In the genomic region with DNA sequence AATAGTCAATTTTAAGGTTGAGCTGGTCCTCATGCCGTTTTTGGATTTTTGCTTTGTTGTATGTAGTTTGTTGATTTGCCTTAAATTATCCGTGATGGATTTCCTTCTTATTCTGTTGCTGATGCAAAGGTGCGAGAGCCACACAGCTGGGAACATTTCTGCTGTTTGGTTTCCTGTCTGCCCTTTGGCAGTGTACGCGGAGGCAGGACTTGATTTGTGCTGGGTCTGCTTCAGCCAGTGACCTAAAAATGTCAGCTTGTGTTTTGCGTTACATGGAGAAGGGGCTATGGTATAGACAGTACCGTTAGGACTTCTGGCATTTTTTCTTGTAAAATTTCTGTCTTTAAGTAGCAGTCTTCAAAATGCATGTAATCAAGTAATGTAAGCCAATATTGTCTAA, we compare ENCODE assay signal across 18 cellular contexts. TPM values are rescaled to one million over a fixed set of nuclear protein-coding genes. Genes with fewer than 3 reads are reported as not detected.
A peak's percentile ranks its signal among the peaks of the same experiment; 100 is the strongest.
DNase-seq lines count a peak whose midpoint lies in the region; ATAC-seq, FAIRE-seq and TF ChIP-seq lines count a peak whose summit lies in the region.
"Had no signal": no experiment of that assay in that cellular context is flagged by ENCODE, and none has a peak within 500 bp of the region (broad histone marks: within the 10 kb centered on the region; RNA-seq: fewer than 3 reads in every experiment).

No MANE protein-coding gene starts in this region.

- no peaks in the 10 kb centered on the region for H3K79me2 ChIP-seq in mesendoderm (ENCODE audit: control insufficient read depth, insufficient read depth, low read length)

- no peak overlapping the region for H2BK5ac ChIP-seq in mesendoderm (ENCODE audit: low read length)

- H3K4me3 ChIP-seq in bronchial epithelial cell (ENCODE audit: low read depth, low read length) = no peak overlapping the region
- no peak overlapping the region for H3K4me3 ChIP-seq in mesendoderm (ENCODE audit: low read length)
- no peak overlapping the region for H3K4me3 ChIP-seq in pancreas
- H3K4me3 ChIP-seq: A549, GM23248 had no signal

- no peaks in the 10 kb centered on the region for H3K36me3 ChIP-seq in bronchial epithelial cell (ENCODE audit: control insufficient read depth, insufficient read depth, low read length)
- no peaks in the 10 kb centered on the region for H3K36me3 ChIP-seq in mesendoderm (ENCODE audit: control insufficient read depth, insufficient read depth, low read length)
- no peaks in the 10 kb centered on the region for H3K36me3 ChIP-seq in pancreas

- no peak overlapping the region for H2BK15ac ChIP-seq in mesendoderm (replicated peaks; ENCODE audit: low read depth)

- H3K27ac ChIP-seq in mesendoderm (ENCODE audit: low read depth, low read length) (no peak overlapping the region), pancreas (no peak overlapping the region)
- H3K27ac ChIP-seq: A549, GM23248 had no signal

- H3K27me3 ChIP-seq in bronchial epithelial cell (ENCODE audit: control insufficient read depth, insufficient read depth, low read length) (no peaks in the 10 kb centered on the region), mesendoderm (ENCODE audit: insufficient read depth, low read length, poor library complexity) (no peaks in the 10 kb centered on the region), pancreas (no peaks in the 10 kb centered on the region)

- ATAC-seq in pancreas (peak; percentile 48 to 85 (median 64)), GM21423 (IDR thresholded peaks at IDR 0.05; ENCODE audit: unreplicated experiment) (no peak)
- ATAC-seq: A549 had no signal

- H3K23ac ChIP-seq in mesendoderm (ENCODE audit: low read length) = peak overlapping the region; percentile 89

- H3K79me1 ChIP-seq in mesendoderm (ENCODE audit: low read length) = no peaks in the 10 kb centered on the region

- H3K18ac ChIP-seq in mesendoderm (ENCODE audit: low read length) = no peak overlapping the region

- H3K4me2 ChIP-seq in mesendoderm (ENCODE audit: low read length) = no peak overlapping the region
- H3K4me2 ChIP-seq: A549 had no signal

- H4K5ac ChIP-seq in mesendoderm (ENCODE audit: low read length) = no peak overlapping the region

- no peak overlapping the region for H3K9ac ChIP-seq in mesendoderm (ENCODE audit: low read length)
- H3K9ac ChIP-seq: GM23248 had no signal

- H3K9me3 ChIP-seq in pancreas = no peaks in the 10 kb centered on the region
- H3K9me3 ChIP-seq: A549, Caco-2 had no signal

- FAIRE-seq in bronchial epithelial cell (lab: Jason Lieb, UNC) (peak; percentile 82), pancreas (lab: Jason Lieb, UNC) (no peak)
- FAIRE-seq: A549 had no signal

- H4K8ac ChIP-seq in mesendoderm (ENCODE audit: low read depth, low read length) = no peak overlapping the region

- intact Hi-C loops in pancreas (cut with DNase I) = no loop called here

- H2AK5ac ChIP-seq in mesendoderm (ENCODE audit: low read length) = no peak overlapping the region

- TF ChIP-seq CTCF in bronchial epithelial cell (IDR thresholded peaks at IDR 0.05; ENCODE audit: insufficient read depth, low read length, severe bottlenecking) (no peak), pancreas (IDR thresholded peaks at IDR 0.05) (no peak)

- H2BK120ac ChIP-seq in mesendoderm (ENCODE audit: low read depth, low read length) = no peak overlapping the region

- no CpG with 5 or more reads among the region's 7 CpGs for WGBS in mesendoderm (ENCODE audit: extremely low coverage, insufficient coverage, low lambda C conversion rate)
- 24 to 27% methylated on average over 7 of the region's 7 CpGs for WGBS in pancreas, 2 donors

- no peak overlapping the region for H3K56ac ChIP-seq in mesendoderm (ENCODE audit: low read length)

- H3K4me1 ChIP-seq in mesendoderm (ENCODE audit: control insufficient read depth, low read depth, low read length) (no peaks in the 10 kb centered on the region), pancreas (no peaks in the 10 kb centered on the region)
- H3K4me1 ChIP-seq: A549, Caco-2 had no signal

- no peak overlapping the region for H3K4ac ChIP-seq in mesendoderm (ENCODE audit: low read depth, low read length)

- peak; percentile 3 for DNase-seq in SK-N-DZ (ENCODE audit: low spot score)
- DNase-seq in bronchial epithelial cell (ENCODE audit: low read depth) = no peak
- no peak for DNase-seq in mesendoderm
- DNase-seq in pancreas = peak in 1 of 6 donors; percentile 22
- DNase-seq in NCI-H524 (lab: John Stamatoyannopoulos, UW) = no peak
- no peak for DNase-seq in DMS53 treated with DMSO at 0.1 percent for 48 hours (lab: John Stamatoyannopoulos, UW; ENCODE audit: unreplicated experiment)
- no peak for DNase-seq in NCI-H2227 (lab: John Stamatoyannopoulos, UW; ENCODE audit: unreplicated experiment)
- DNase-seq: Caco-2; CD8-positive, alpha-beta memory T cell; DMS53; GM23248; H7; IMR-90 had no signal

RNA-seq across cellular contexts. Expression of a gene that starts 18.1 kb away (rescaled TPM):
- polyA plus RNA-seq in SK-N-DZ (2014; cell fraction: cytosol; rRNA removed) = not detected in 2 replicates
- not detected in 2 replicates for polyA plus RNA-seq in SK-N-DZ (2014; cell fraction: nucleus; rRNA removed)
- total RNA-seq in bronchial epithelial cell (not detected in 2 replicates), pancreas (not detected)
- not detected for polyA plus RNA-seq in mesendoderm (2013, experiment 1 of 2)
- not detected for polyA plus RNA-seq in mesendoderm (2013, experiment 2 of 2)
- polyA plus RNA-seq in pancreas = not detected
- total RNA-seq: Caco-2; CD8-positive, alpha-beta memory T cell; Daoy; GM23248; H7; IMR-90 had no signal
- polyA plus RNA-seq: A549; AG04450; BJ; CD8-positive, alpha-beta memory T cell; GM23248; IMR-90 had no signal

RNA-seq across cellular contexts. Expression of a gene that starts 32.2 kb away (rescaled TPM):
- not detected in 2 replicates for polyA plus RNA-seq in SK-N-DZ (2014; cell fraction: cytosol; rRNA removed)
- polyA plus RNA-seq in SK-N-DZ (2014; cell fraction: nucleus; rRNA removed) = not detected in 2 replicates
- total RNA-seq in bronchial epithelial cell (0.51 and 0.53 TPM in 2 replicates), pancreas (1 to 10 TPM in 4 of 6 donors, under 1 TPM in 2; 0.67 to 5.6 (median 1.6) TPM)
- polyA plus RNA-seq in mesendoderm (2013, experiment 1 of 2) = 0.04 TPM
- polyA plus RNA-seq in mesendoderm (2013, experiment 2 of 2) = not detected
- 10 to 100 TPM in 1 of 2 donors, 1 to 10 TPM in 1; 2.9 to 28.6 TPM for polyA plus RNA-seq in pancreas
- total RNA-seq: Caco-2, Daoy, GM23248, H7 had no signal
- polyA plus RNA-seq: GM23248 had no signal
